2 cellular contexts compared by ENCODE assay signal in genomic region chr1:42768172-42768571, GRCh38.
TF ChIP-seq lines count a peak whose summit lies in the region.

No MANE protein-coding gene starts in this region.

TF ChIP-seq in GM12878, 131 proteins besides CTCF, POLR2A, EP300 and RAD21:
- TF ChIP-seq SP1 (IDR thresholded peaks at IDR 0.05; ENCODE audit: low read depth, low read length) (no peak), HSF1 (IDR thresholded peaks at IDR 0.05; ENCODE audit: low read depth, low read length) (no peak), JUND (IDR thresholded peaks at IDR 0.05; ENCODE audit: low read depth, low read length) (no peak), USF2 (IDR thresholded peaks at IDR 0.05; ENCODE audit: borderline replicate concordance, low read depth, low read length) (no peak), SMARCA5 (IDR thresholded peaks at IDR 0.05) (no peak), ZNF24 (IDR thresholded peaks at IDR 0.05) (no peak), PRDM15 (CRISPR knock-in tag; IDR thresholded peaks at IDR 0.05) (no peak), E2F8 (IDR thresholded peaks at IDR 0.05; ENCODE audit: low read depth, partially characterized antibody) (no peak), NFIC (IDR thresholded peaks at IDR 0.05; ENCODE audit: low read depth, low read length) (no peak), SUPT20H (IDR thresholded peaks at IDR 0.05; ENCODE audit: borderline replicate concordance, control insufficient read depth, low read depth, low read length) (no peak), YY1 (IDR thresholded peaks at IDR 0.05; ENCODE audit: low read depth, low read length) (no peak), NR2F1 (conservative IDR thresholded peaks at IDR 0.05) (no peak), MEF2B (IDR thresholded peaks at IDR 0.05; ENCODE audit: partially characterized antibody, poor library complexity, severe bottlenecking) (no peak)

TF ChIP-seq in liver, 16 proteins besides CTCF, POLR2A, EP300 and RAD21:
- TF ChIP-seq YY1 (IDR thresholded peaks at IDR 0.05) (no peak), MAX (IDR thresholded peaks at IDR 0.05) (no peak), TAF1 (conservative IDR thresholded peaks at IDR 0.05) (no peak), ATF3 (IDR thresholded peaks at IDR 0.05) (no peak), NR2F2 (IDR thresholded peaks at IDR 0.05) (no peak), EGR1 (IDR thresholded peaks at IDR 0.05; ENCODE audit: low read depth in 2 of 2) (no peak), FOXA1 (IDR thresholded peaks at IDR 0.05) (no peak), JUND (IDR thresholded peaks at IDR 0.05) (no peak), RXRA (IDR thresholded peaks at IDR 0.05) (no peak), FOXA2 (IDR thresholded peaks at IDR 0.05) (no peak), GABPA (IDR thresholded peaks at IDR 0.05 in 1 of 2, conservative IDR thresholded peaks at IDR 0.05 in 1 of 2) (no peak)
